In genomic region chr2:16664809-16665745, GRCh38 we compare ENCODE assay signal across 7 cellular contexts. TPM values are rescaled to one million over a fixed set of nuclear protein-coding genes. Genes with fewer than 3 reads are reported as not detected.
DNase-seq lines count a peak whose midpoint lies in the region; ATAC-seq, FAIRE-seq and TF ChIP-seq lines count a peak whose summit lies in the region.

No MANE protein-coding gene starts in this region.

- no peak overlapping the region for H2BK12ac ChIP-seq in neuronal stem cell (ENCODE audit: low read length)

- H3K14ac ChIP-seq in neuronal stem cell (ENCODE audit: low read length): no peak overlapping the region

- H3K4me2 ChIP-seq in neuronal stem cell (ENCODE audit: insufficient read depth, low read length, poor library complexity, severe bottlenecking): peak overlapping the region; percentile 81

- H3K9me3 ChIP-seq in endocrine pancreas (ENCODE audit: control insufficient read depth, low read length) (no peaks in the 10 kb centered on the region), neuronal stem cell (replicated peaks in 1 of 2; ENCODE audit: control insufficient read depth in 2 of 2, insufficient read depth in 1 of 2, low read depth in 1 of 2, low read length in 2 of 2) (no peaks in the 10 kb centered on the region)

- H3K23ac ChIP-seq in neuronal stem cell (ENCODE audit: low read depth, low read length, poor library complexity): peak overlapping the region; percentile 6

- H3K27me3 ChIP-seq in endocrine pancreas (ENCODE audit: control insufficient read depth, insufficient read depth, low read length) (no peaks in the 10 kb centered on the region), neuronal stem cell (ENCODE audit: control insufficient read depth in 3 of 3, insufficient read depth in 3 of 3, low read depth in 1 of 3, low read length in 3 of 3) (peaks cover 0 to 20% (median 12%) of the 10 kb centered on the region in 3 experiments)

- no peak overlapping the region for H3K4ac ChIP-seq in neuronal stem cell (ENCODE audit: low read length)

- WGBS in neuronal stem cell (ENCODE audit: extremely low coverage in 2 of 2, insufficient read length in 2 of 2, insufficient replicate concordance in 1 of 2), 2 donors: no CpG with 5 or more reads among the region's 33 CpGs

- H3K36me3 ChIP-seq in endocrine pancreas (ENCODE audit: control insufficient read depth, insufficient read depth, low read length) (no peaks in the 10 kb centered on the region), neuronal stem cell (replicated peaks in 1 of 2; ENCODE audit: control insufficient read depth in 2 of 2, insufficient read depth in 2 of 2, low read length in 2 of 2) (no peaks in the 10 kb centered on the region)

- no peak overlapping the region for H4K8ac ChIP-seq in neuronal stem cell (ENCODE audit: low read depth, low read length)

- H3K4me3 ChIP-seq in LNCaP clone FGC (ENCODE audit: low read depth, low read length): peak overlapping the region; percentile 57
- no peak overlapping the region for H3K4me3 ChIP-seq in endocrine pancreas (ENCODE audit: control insufficient read depth, insufficient read depth, low read length)
- peak overlapping the region; percentile 53 to 85 for H3K4me3 ChIP-seq in neuronal stem cell (ENCODE audit: low read length in 2 of 2)

- H2AFZ ChIP-seq in neuronal stem cell (ENCODE audit: low read length): peak overlapping the region; percentile 87

- peak overlapping the region; percentile 30 for H3K9ac ChIP-seq in endocrine pancreas (ENCODE audit: control insufficient read depth, insufficient read depth, low read length)
- H3K9ac ChIP-seq in neuronal stem cell (ENCODE audit: low read depth, low read length, poor library complexity): peak overlapping the region; percentile 73

- peak overlapping the region; percentile 92 for H3K18ac ChIP-seq in neuronal stem cell (ENCODE audit: low read length)

- DNase-seq in LNCaP clone FGC (ENCODE audit: low read depth) (no peak), neuronal stem cell (ENCODE audit: low spot score) (no peak), CD1c-positive myeloid dendritic cell (ENCODE audit: extremely low spot score) (no peak), NOMO-1 (lab: John Stamatoyannopoulos, UW; ENCODE audit: unreplicated experiment in 2 of 2) (no peak), urothelium cell line (ENCODE audit: low spot score) (no peak)

- no peaks in the 10 kb centered on the region for H3K4me1 ChIP-seq in endocrine pancreas (ENCODE audit: control insufficient read depth, insufficient read depth, low read length)
- H3K4me1 ChIP-seq in neuronal stem cell (ENCODE audit: control insufficient read depth in 2 of 2, insufficient read depth in 1 of 2, low read depth in 1 of 2, low read length in 2 of 2): peaks cover 10 to 31% of the 10 kb centered on the region in 2 donors

- no peak overlapping the region for H3K27ac ChIP-seq in neuronal stem cell (replicated peaks; ENCODE audit: low read length)

- no peak overlapping the region for H4K91ac ChIP-seq in neuronal stem cell (ENCODE audit: low read depth, low read length, poor library complexity)

- TF ChIP-seq CTCF in LNCaP clone FGC (IDR thresholded peaks at IDR 0.05; ENCODE audit: control insufficient read depth, extremely low read depth, insufficient read depth): no peak

- H3K79me1 ChIP-seq in neuronal stem cell (ENCODE audit: low read depth, low read length): peaks cover 2% of the 10 kb centered on the region

- no peak for FAIRE-seq in urothelium cell line (lab: Jason Lieb, UNC)

- no peak overlapping the region for H2BK5ac ChIP-seq in neuronal stem cell (ENCODE audit: low read length)

- H2BK120ac ChIP-seq in neuronal stem cell (ENCODE audit: low read depth, low read length): no peak overlapping the region

- H2AK5ac ChIP-seq in neuronal stem cell (ENCODE audit: low read depth, low read length): peak overlapping the region; percentile 5

- peak; percentile 26 for ATAC-seq in GM21367 (IDR thresholded peaks at IDR 0.05; ENCODE audit: unreplicated experiment)

- H2BK15ac ChIP-seq in neuronal stem cell (ENCODE audit: low read length): peak overlapping the region; percentile 38

RNA-seq across cellular contexts. Expression of gene CYRIA, which starts 0.6 kb away (rescaled TPM):
- polyA plus RNA-seq in neuronal stem cell (2013, experiment 1 of 2): 2.1 TPM
- 2.2 TPM for polyA plus RNA-seq in neuronal stem cell (2013, experiment 2 of 2)
